8 cellular contexts compared by ENCODE assay signal in genomic region chr2:160493227-160494028, GRCh38. TPM values are rescaled to one million over a fixed set of nuclear protein-coding genes. Genes with fewer than 3 reads are reported as not detected.
DNase-seq lines count a peak whose midpoint lies in the region; ATAC-seq lines count a peak whose summit lies in the region.

Gene RBMS1, minus strand, starts transcription at chr2:160493807. Its CDS starts 444 bp downstream, at chr2:160493363.

- no peaks in the 10 kb centered on the region for H3K27me3 Mint-ChIP-seq in T-helper 17 cell

- H3K4me3 ChIP-seq in Jurkat, Clone E6-1 (ENCODE audit: low read length), result peak within 1 kb of the TSS; percentile 63

- DNase-seq in GM03348 (ENCODE audit: low spot score) (peak; percentile 83), T-helper 17 cell (peak; percentile 32 to 46 (median 44)), astrocyte of the hippocampus (ENCODE audit: low read depth, low spot score) (peak; percentile 88), hepatic stellate cell (ENCODE audit: low spot score) (peak; percentile 54), sciatic nerve (ENCODE audit: low spot score) (peak; percentile 78)
- peak; percentile 37 for DNase-seq in Jurkat, Clone E6-1 (ENCODE audit: low read depth, low spot score)
- no peak for DNase-seq in NK-92 treated with Interleukin-12 subunit alpha and Interleukin-12 subunit beta, amount 100 ng/mL, for 24 hours (lab: John Stamatoyannopoulos, UW)

- intact Hi-C loops in sciatic nerve (cut with DNase I), result no loop called here

- peaks cover 30% of the 10 kb centered on the region for H3K4me1 Mint-ChIP-seq in T-helper 17 cell

- peak within 1 kb of the TSS; percentile 95 for H3K4me3 Mint-ChIP-seq in T-helper 17 cell

- peak; percentile 55 for ATAC-seq in T-helper 17 cell
- peak; percentile 71 for ATAC-seq in sciatic nerve
- no peak for ATAC-seq in GM21529 (IDR thresholded peaks at IDR 0.05; ENCODE audit: unreplicated experiment)

- peak within 1 kb of the TSS; percentile 93 for H3K27ac Mint-ChIP-seq in T-helper 17 cell

- H3K36me3 Mint-ChIP-seq in T-helper 17 cell (ENCODE audit: low read depth), result no peaks in the 10 kb centered on the region

- no peaks in the 10 kb centered on the region for H3K9me3 ChIP-seq in T-helper 17 cell (ENCODE audit: control insufficient read depth, low read length, poor library complexity, severe bottlenecking)

RNA-seq across cellular contexts. Expression of gene RBMS1, which starts in this region (rescaled TPM):
- polyA plus RNA-seq in Jurkat, Clone E6-1 (2012; ENCODE audit: insufficient read depth, insufficient read length), result 19.7 TPM
- total RNA-seq in T-helper 17 cell, result 100 to 1,000 TPM; 108 to 110 TPM
- total RNA-seq in sciatic nerve, result 119 TPM
